In the genomic region with DNA sequence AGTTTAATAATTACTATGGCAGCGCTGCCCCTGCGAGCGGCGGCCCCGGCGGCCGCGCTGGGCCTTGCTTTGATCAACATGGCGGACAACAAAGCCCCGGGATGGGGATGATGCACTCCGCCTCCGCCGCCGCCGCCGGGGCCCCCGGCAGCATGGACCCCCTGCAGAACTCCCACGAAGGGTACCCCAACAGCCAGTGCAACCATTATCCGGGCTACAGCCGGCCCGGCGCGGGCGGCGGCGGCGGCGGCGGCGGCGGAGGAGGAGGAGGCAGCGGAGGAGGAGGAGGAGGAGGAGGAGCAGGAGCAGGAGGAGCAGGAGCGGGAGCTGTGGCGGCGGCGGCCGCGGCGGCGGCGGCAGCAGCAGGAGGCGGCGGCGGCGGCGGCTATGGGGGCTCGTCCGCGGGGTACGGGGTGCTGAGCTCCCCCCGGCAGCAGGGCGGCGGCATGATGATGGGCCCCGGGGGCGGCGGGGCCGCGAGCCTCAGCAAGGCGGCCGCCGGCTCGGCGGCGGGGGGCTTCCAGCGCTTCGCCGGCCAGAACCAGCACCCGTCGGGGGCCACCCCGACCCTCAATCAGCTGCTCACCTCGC, we compare ENCODE assay signal across 8 cellular contexts. TPM values are rescaled to one million over a fixed set of nuclear protein-coding genes. Genes with fewer than 3 reads are reported as not detected.
DNase-seq lines count a peak whose midpoint lies in the region; ATAC-seq and TF ChIP-seq lines count a peak whose summit lies in the region.

No MANE protein-coding gene starts in this region.

- H3K27ac ChIP-seq in C4-2B, result peak overlapping the region; percentile 97
- H3K27ac ChIP-seq in HCT116 (ENCODE audit: low read depth, low read length), result peak overlapping the region; percentile 95
- peak overlapping the region; percentile 82 for H3K27ac ChIP-seq in SJSA1
- H3K27ac ChIP-seq in rectal smooth muscle tissue (ENCODE audit: low read depth, low read length), result peak overlapping the region; percentile 98

- peaks cover 27 to 40% of the 10 kb centered on the region in 2 experiments for H3K4me1 ChIP-seq in HCT116 (ENCODE audit: control insufficient read depth in 1 of 2, insufficient read depth in 2 of 2, low read length in 2 of 2)
- peaks cover 33% of the 10 kb centered on the region for H3K4me1 ChIP-seq in SJSA1 (replicated peaks)
- H3K4me1 ChIP-seq in rectal smooth muscle tissue (ENCODE audit: control insufficient read depth, insufficient read depth, low read length), result peaks cover 17% of the 10 kb centered on the region

- intact Hi-C loops in HCT116 (cut with micrococcal nuclease), result loop anchor here (5.0 kb wide), 3 partner anchors 56 to 404 kb away; no protein-coding TSS in a partner anchor
- intact Hi-C loops in left ventricle myocardium superior (cut with micrococcal nuclease), result loop anchor here (5.0 kb wide), 1 partner anchor 91 kb away; no protein-coding TSS in a partner anchor

- H4K20me1 ChIP-seq in HCT116 (ENCODE audit: insufficient read depth), result peaks cover 5% of the 10 kb centered on the region; the same call in 1 of the 2 replicates

- H3K9me2 ChIP-seq in HCT116 (ENCODE audit: insufficient read depth), result no peaks in the 10 kb centered on the region

- RAD21 ChIA-PET in HCT116 (lab: Charles Lee; ENCODE audit: low non-redundant PET in 1 of 2, low total read pairs in 2 of 2, uncharacterized antibody in 2 of 2, unreplicated experiment in 2 of 2), result no interaction called here

- H3K9ac ChIP-seq in HCT116 (ENCODE audit: low read length) (peak overlapping the region; percentile 84), rectal smooth muscle tissue (ENCODE audit: low read length) (peak overlapping the region; percentile 40)

- H3K36me3 ChIP-seq in HCT116 (ENCODE audit: control insufficient read depth in 1 of 2, insufficient read depth in 2 of 2, low read length in 2 of 2) (no peaks in the 10 kb centered on the region), SJSA1 (peaks cover 14% of the 10 kb centered on the region), rectal smooth muscle tissue (ENCODE audit: control insufficient read depth, insufficient read depth, low read length) (no peaks in the 10 kb centered on the region)

- TF ChIP-seq CTCF in C4-2B (conservative IDR thresholded peaks at IDR 0.05), result no peak
- TF ChIP-seq CTCF in HCT116 (IDR thresholded peaks at IDR 0.05 in 2 of 3, conservative IDR thresholded peaks at IDR 0.05 in 1 of 3; ENCODE audit: borderline replicate concordance in 1 of 3, insufficient read depth in 1 of 3, low read depth in 2 of 3, low read length in 2 of 3), result no peak

- H3K27me3 ChIP-seq in HCT116 (ENCODE audit: insufficient read depth, low read length) (no peaks in the 10 kb centered on the region), SJSA1 (replicated peaks) (no peaks in the 10 kb centered on the region), rectal smooth muscle tissue (ENCODE audit: control insufficient read depth, insufficient read depth, low read length) (no peaks in the 10 kb centered on the region)

- BruUV-seq in HCT116 (replicated peaks; lab: Mats Ljungman, UMichigan), result no TSS peak

- peak; percentile 28 for ATAC-seq in HCT116
- peak; percentile 7 for ATAC-seq in activated naive CD8-positive, alpha-beta T cell treated with anti-CD3 and anti-CD28 coated beads, Interleukin-2, amount 10 ng/mL, durations not matched to agents 7 days and 5 days (ENCODE audit: low read depth)
- peak; percentile 8 for ATAC-seq in left ventricle myocardium superior
- ATAC-seq in HG03457 (IDR thresholded peaks at IDR 0.05; ENCODE audit: unreplicated experiment), result no peak

- H3K4me1 Mint-ChIP-seq in activated naive CD8-positive, alpha-beta T cell treated with anti-CD3 and anti-CD28 coated beads, Interleukin-2, amount 10 ng/mL, durations not matched to agents 7 days and 5 days, result peaks cover 40% of the 10 kb centered on the region

- peak overlapping the region; percentile 70 to 77 for H3K4me3 ChIP-seq in HCT116 (replicated peaks in 1 of 2; ENCODE audit: low read depth in 1 of 2, low read length in 2 of 2)
- H3K4me3 ChIP-seq in SJSA1, result peak overlapping the region; percentile 85
- peak overlapping the region; percentile 94 for H3K4me3 ChIP-seq in rectal smooth muscle tissue (ENCODE audit: low read length)

- H3K4me3 Mint-ChIP-seq in activated naive CD8-positive, alpha-beta T cell treated with anti-CD3 and anti-CD28 coated beads, Interleukin-2, amount 10 ng/mL, durations not matched to agents 7 days and 5 days, result peak overlapping the region; percentile 79

- TF ChIP-seq POLR2A in HCT116 (IDR thresholded peaks at IDR 0.05; ENCODE audit: borderline replicate concordance, extremely low read depth, insufficient read depth, insufficient read length), result no peak

- H3K4me2 ChIP-seq in HCT116 (ENCODE audit: low read length), result peak overlapping the region; percentile 97

- DNase-seq in HCT116 (ENCODE audit: low read depth, low spot score) (no peak), SJSA1 (ENCODE audit: low read depth in 1 of 2, low spot score in 2 of 2) (peak; percentile 56 to 65), left ventricle myocardium superior (peak; percentile 75), NCI-H187 (lab: John Stamatoyannopoulos, UW) (no peak)
- DNase-seq in activated naive CD8-positive, alpha-beta T cell treated with anti-CD3 and anti-CD28 coated beads, Interleukin-2, amount 10 ng/mL, durations not matched to agents 7 days and 5 days, result peak; percentile 77

- CTCF ChIA-PET in HCT116 (lab: Charles Lee), result interaction anchor here (1.1 kb wide), 1 partner anchor 51 kb away, joined by 3 read pairs; no protein-coding TSS in a partner anchor

- H3K9me3 Mint-ChIP-seq in activated naive CD8-positive, alpha-beta T cell treated with anti-CD3 and anti-CD28 coated beads, Interleukin-2, amount 10 ng/mL, durations not matched to agents 7 days and 5 days, result no peaks in the 10 kb centered on the region

- H3K27ac Mint-ChIP-seq in activated naive CD8-positive, alpha-beta T cell treated with anti-CD3 and anti-CD28 coated beads, Interleukin-2, amount 10 ng/mL, durations not matched to agents 7 days and 5 days, result peak overlapping the region; percentile 87

- no peak overlapping the region for H2AFZ ChIP-seq in HCT116 (ENCODE audit: low read depth, low read length, poor library complexity, severe bottlenecking)

- peaks cover 4% of the 10 kb centered on the region for H3K36me3 Mint-ChIP-seq in activated naive CD8-positive, alpha-beta T cell treated with anti-CD3 and anti-CD28 coated beads, Interleukin-2, amount 10 ng/mL, durations not matched to agents 7 days and 5 days

- peaks cover 2% of the 10 kb centered on the region for H3K27me3 Mint-ChIP-seq in activated naive CD8-positive, alpha-beta T cell treated with anti-CD3 and anti-CD28 coated beads, Interleukin-2, amount 10 ng/mL, durations not matched to agents 7 days and 5 days

- POLR2A ChIA-PET in HCT116 (lab: Charles Lee), result no interaction called here
- POLR2A ChIA-PET in activated naive CD8-positive, alpha-beta T cell treated with anti-CD3 and anti-CD28 coated beads, Interleukin-2, amount 10 ng/mL, durations not matched to agents 7 days and 5 days (lab: Charles Lee), result interaction anchor here (0.8 to 4.3 kb wide), 8 partner anchors 31 to 1464 kb away, joined by 3 to 46 read pairs (median 5); no protein-coding TSS in a partner anchor

- H3K79me2 ChIP-seq in HCT116 (ENCODE audit: insufficient read depth, low read length), result peaks cover 44% of the 10 kb centered on the region

- H3K9me3 ChIP-seq in HCT116 (ENCODE audit: control insufficient read depth in 1 of 2, insufficient read depth in 1 of 2, low read depth in 1 of 2, low read length in 2 of 2), result no peaks in the 10 kb centered on the region
- no peaks in the 10 kb centered on the region for H3K9me3 ChIP-seq in SJSA1 (replicated peaks)

- TF ChIP-seq RAD21 in HCT116 (IDR thresholded peaks at IDR 0.05; ENCODE audit: low read depth), result no peak

TF ChIP-seq in HCT116, 20 proteins besides CTCF, POLR2A, EP300 and RAD21:
- peak; percentile 60 for TF ChIP-seq TCF7L2 (IDR thresholded peaks at IDR 0.05; ENCODE audit: borderline replicate concordance, extremely low read depth, insufficient read depth, insufficient read length)
- TF ChIP-seq EGR1 (IDR thresholded peaks at IDR 0.05; ENCODE audit: low read depth), result peak; percentile 46; the same call in 1 of the 2 replicates
- no peak for TF ChIP-seq ZBTB33 (IDR thresholded peaks at IDR 0.05; ENCODE audit: extremely low read depth, insufficient replicate concordance, low read length)
- TF ChIP-seq YY1 (IDR thresholded peaks at IDR 0.05; ENCODE audit: extremely low read depth, insufficient replicate concordance, low read depth, low read length), result peak; percentile 3

RNA-seq across cellular contexts. Expression of gene ARID1B, which starts 1.5 kb away (rescaled TPM):
- 35.6 TPM for total RNA-seq in HCT116 (2021; ENCODE audit: unreplicated experiment)
- polyA plus RNA-seq in HCT116 (2012), result 16.4 and 17.5 TPM in 2 replicates
- 12.0 and 13.9 TPM in 2 replicates for total RNA-seq in SJSA1 (2014; rRNA removed; shearing (Covaris generic))
- total RNA-seq in activated naive CD8-positive, alpha-beta T cell treated with anti-CD3 and anti-CD28 coated beads, Interleukin-2, amount 10 ng/mL, durations not matched to agents 7 days and 5 days, result 10 to 100 TPM; 83.2 to 98.2 TPM
- total RNA-seq in left ventricle myocardium superior, result 46.6 TPM

Comparison
In these comparisons a context has a peak if more than half of its experiments do, and no peak if none do; other contexts are left out.
1. DNase-seq: peak in SJSA1 (2 of 2), activated naive CD8-positive, alpha-beta T cell treated with anti-CD3 and anti-CD28 coated beads, Interleukin-2, amount 10 ng/mL, durations not matched to agents 7 days and 5 days (single experiment) and left ventricle myocardium superior (single experiment); none in HCT116 (single experiment) and NCI-H187 (0 of 2).
2. Peak in every context shown above with its lines, with median percentiles within 50 percentile points of each other: H3K27ac ChIP-seq and H3K4me3 ChIP-seq.